8 cellular contexts compared by ENCODE assay signal in genomic region chr5:177554474-177555111, GRCh38. TPM values are rescaled to one million over a fixed set of nuclear protein-coding genes. Genes with fewer than 3 reads are reported as not detected.
DNase-seq lines count a peak whose midpoint lies in the region; ATAC-seq, FAIRE-seq and TF ChIP-seq lines count a peak whose summit lies in the region.

TSS of gene FAM193B (minus strand) at chr5:177554563. CDS start at chr5:177554458, 105 bp downstream.

- no peaks in the 10 kb centered on the region for H3K9me3 ChIP-seq in right atrium auricular region

- ATAC-seq in HG02852 (IDR thresholded peaks at IDR 0.05; ENCODE audit: unreplicated experiment) = peak; percentile 92

- FAIRE-seq in urothelium cell line (lab: Jason Lieb, UNC) = no peak

- no peaks in the 10 kb centered on the region for H3K36me3 ChIP-seq in right atrium auricular region

- H3K4me3 ChIP-seq in right atrium auricular region = peak within 1 kb of the TSS; percentile 96

- H3K4me1 ChIP-seq in right atrium auricular region = peaks cover 0 to 28% of the 10 kb centered on the region in 2 donors

- no peaks in the 10 kb centered on the region for H3K27me3 ChIP-seq in right atrium auricular region

- peak within 1 kb of the TSS; percentile 70 for H3K27ac ChIP-seq in angular gyrus (ENCODE audit: low read depth, low read length)
- peak within 1 kb of the TSS; percentile 86 to 88 for H3K27ac ChIP-seq in right atrium auricular region

- DNase-seq in GM13977 (ENCODE audit: low spot score) = peak; percentile 99
- DNase-seq in NCI-H1694 treated with DMSO at 0.1 percent for 48 hours (lab: John Stamatoyannopoulos, UW) = peak; percentile 72
- DNase-seq in T-helper 2 cell = peak; percentile 91 to 95 (median 93)
- DNase-seq in right atrium auricular region (ENCODE audit: low spot score) = peak; percentile 97
- DNase-seq in pulmonary artery endothelial cell (ENCODE audit: low read depth, low spot score) = peak; percentile 64
- DNase-seq in urothelium cell line (ENCODE audit: low spot score) = peak; percentile 97

- in situ Hi-C loops in GM13977 (cut with MboI; ENCODE audit: low pct_unique_long_range_greater_than_20kb, low sequenced_read_pairs, unreplicated experiment) = no loop called here

- no peak for TF ChIP-seq CTCF in GM13977 (IDR thresholded peaks at IDR 0.05; ENCODE audit: extremely low read depth, insufficient read depth, missing control alignments)
- TF ChIP-seq CTCF in right atrium auricular region (IDR thresholded peaks at IDR 0.05) = no peak

RNA-seq across cellular contexts. Expression of gene FAM193B, which starts in this region (rescaled TPM):
- total RNA-seq in right atrium auricular region (10 to 100 TPM in 1 of 2 donors, 1 to 10 TPM in 1; 9.8 to 20.7 TPM), pulmonary artery endothelial cell (10.7 and 13.5 TPM in 2 replicates)

Comparison
In these comparisons a context has a peak if more than half of its experiments do, and no peak if none do; other contexts are left out.
1. Peak in every context shown above with its lines: DNase-seq, ATAC-seq, H3K4me3 ChIP-seq and H3K27ac ChIP-seq.